In the genomic region with DNA sequence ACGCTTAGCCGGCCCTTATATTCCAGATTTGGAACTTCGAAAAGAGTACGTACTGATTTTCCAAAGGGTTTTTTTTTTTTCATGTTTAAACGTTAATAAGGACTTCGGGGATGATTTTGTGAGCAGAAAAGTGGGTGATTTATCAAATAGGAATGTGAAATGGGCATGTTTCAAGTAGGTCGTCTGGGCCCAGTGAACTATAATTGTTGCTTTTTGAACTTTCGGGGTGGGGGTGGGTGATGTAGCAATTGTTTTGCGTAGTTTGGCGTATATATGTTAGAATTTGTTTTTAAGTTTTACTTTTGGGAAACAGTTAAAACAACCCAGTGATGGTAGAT, we compare ENCODE assay signal across 8 cellular contexts. TPM values are rescaled to one million over a fixed set of nuclear protein-coding genes. Genes with fewer than 3 reads are reported as not detected.
DNase-seq lines count a peak whose midpoint lies in the region; ATAC-seq, FAIRE-seq and TF ChIP-seq lines count a peak whose summit lies in the region.

No MANE protein-coding gene starts in this region.

- peaks cover 53% of the 10 kb centered on the region for H3K4me1 ChIP-seq in Karpas-422 (ENCODE audit: low read length)
- H3K4me1 ChIP-seq in naive thymus-derived CD4-positive, alpha-beta T cell (ENCODE audit: control insufficient read depth in 2 of 2, insufficient read depth in 2 of 2, low read length in 2 of 2): peaks cover 21 to 30% of the 10 kb centered on the region in 2 donors

- FAIRE-seq in urothelium cell line (lab: Jason Lieb, UNC): no peak

- TF ChIP-seq CTCF in AG09309 (IDR thresholded peaks at IDR 0.05; ENCODE audit: control insufficient read depth, insufficient read depth, low read depth, low read length, missing control alignments): no peak
- no peak for TF ChIP-seq CTCF in coronary artery (IDR thresholded peaks at IDR 0.05)
- TF ChIP-seq CTCF in GM10266 (IDR thresholded peaks at IDR 0.05; ENCODE audit: control insufficient read depth, insufficient read depth, low read depth, missing control alignments): no peak

- no peaks in the 10 kb centered on the region for H3K27me3 ChIP-seq in Karpas-422 (ENCODE audit: low read length)
- no peaks in the 10 kb centered on the region for H3K27me3 ChIP-seq in naive thymus-derived CD4-positive, alpha-beta T cell (ENCODE audit: control insufficient read depth in 2 of 2, insufficient read depth in 2 of 2, low read length in 2 of 2)

- no peaks in the 10 kb centered on the region for H3K9me3 ChIP-seq in Karpas-422 (ENCODE audit: low read length)
- H3K9me3 ChIP-seq in naive thymus-derived CD4-positive, alpha-beta T cell (ENCODE audit: control insufficient read depth in 2 of 3, low read length in 3 of 3): no peaks in the 10 kb centered on the region

- peaks cover 51 to 78% (median 65%) of the 10 kb centered on the region in 7 donors for H3K4me1 Mint-ChIP-seq in naive thymus-derived CD4-positive, alpha-beta T cell

- H3K9ac ChIP-seq in Karpas-422 (ENCODE audit: low read length): peak overlapping the region; percentile 96

- no peak for ATAC-seq in naive thymus-derived CD4-positive, alpha-beta T cell
- ATAC-seq in HG03354 (IDR thresholded peaks at IDR 0.05; ENCODE audit: poor library complexity, severe bottlenecking, unreplicated experiment) (no peak), GM18502 (IDR thresholded peaks at IDR 0.05; ENCODE audit: poor library complexity, unreplicated experiment) (no peak)

- H3K36me3 Mint-ChIP-seq in naive thymus-derived CD4-positive, alpha-beta T cell: peaks cover 0 to 36% (median 7%) of the 10 kb centered on the region in 5 donors

- peak overlapping the region; percentile 94 for H3K4me2 ChIP-seq in Karpas-422 (ENCODE audit: low read depth, low read length, poor library complexity, severe bottlenecking)

- H3K9me2 ChIP-seq in Karpas-422 (replicated peaks; ENCODE audit: insufficient read depth, low read length): no peaks in the 10 kb centered on the region

- H3K4me3 ChIP-seq in AG09309 (ENCODE audit: control insufficient read depth, low read depth, low read length) (peak overlapping the region; percentile 72), Karpas-422 (ENCODE audit: low read length) (peak overlapping the region; percentile 88), coronary artery (peak overlapping the region; percentile 91)
- peak overlapping the region; percentile 92 for H3K4me3 ChIP-seq in naive thymus-derived CD4-positive, alpha-beta T cell (ENCODE audit: low read length)

- peak overlapping the region; percentile 98 to 100 (median 100) for H3K27ac Mint-ChIP-seq in naive thymus-derived CD4-positive, alpha-beta T cell

- H3K27ac ChIP-seq in Karpas-422 (ENCODE audit: low read length) (peak overlapping the region; percentile 88), coronary artery (peak overlapping the region; percentile 98 to 100)
- peak overlapping the region; percentile 99 for H3K27ac ChIP-seq in naive thymus-derived CD4-positive, alpha-beta T cell (ENCODE audit: low read depth, low read length)

- H4K20me1 ChIP-seq in Karpas-422 (ENCODE audit: insufficient read depth, low read depth, low read length): peaks cover 52% of the 10 kb centered on the region

- H2AFZ ChIP-seq in Karpas-422 (ENCODE audit: low read length): no peak overlapping the region

- peaks cover 47% of the 10 kb centered on the region; the same call in 1 of the 2 replicates for H3K36me3 ChIP-seq in Karpas-422 (ENCODE audit: insufficient read depth, low read length)
- peaks cover 0 to 10% (median 0%) of the 10 kb centered on the region in 3 experiments for H3K36me3 ChIP-seq in naive thymus-derived CD4-positive, alpha-beta T cell (ENCODE audit: control insufficient read depth in 2 of 3, insufficient read depth in 3 of 3, low read length in 3 of 3)

- H3K27me3 Mint-ChIP-seq in naive thymus-derived CD4-positive, alpha-beta T cell: peaks cover 0 to 4% (median 0%) of the 10 kb centered on the region in 5 donors

- CTCF ChIA-PET in naive thymus-derived CD4-positive, alpha-beta T cell (lab: Charles Lee): interaction anchor here (0.9 to 1.4 kb wide), 4 partner anchors 15 to 120 kb away, joined by 3 to 5 read pairs (median 4); no protein-coding TSS in a partner anchor

- intact Hi-C loops in naive thymus-derived CD4-positive, alpha-beta T cell (cut with micrococcal nuclease): loop anchor here (1.0 to 10.0 kb wide), 10 partner anchors 15 to 792 kb away; a partner anchor contains a TSS

- peaks cover 0 to 6% (median 0%) of the 10 kb centered on the region in 11 donors for H3K9me3 Mint-ChIP-seq in naive thymus-derived CD4-positive, alpha-beta T cell

- POLR2A ChIA-PET in naive thymus-derived CD4-positive, alpha-beta T cell (lab: Charles Lee): interaction anchor here (0.6 to 6.0 kb wide), 15 partner anchors 9 to 569 kb away, joined by 3 to 54 read pairs (median 6); a partner anchor contains a TSS

- peak overlapping the region; percentile 94 to 100 (median 100) for H3K4me3 Mint-ChIP-seq in naive thymus-derived CD4-positive, alpha-beta T cell

- peaks cover 62% of the 10 kb centered on the region for H3K79me2 ChIP-seq in Karpas-422 (ENCODE audit: low read length)

- DNase-seq in AG09309 (ENCODE audit: low read depth) (peak; percentile 31), Karpas-422 (no peak), coronary artery (ENCODE audit: low spot score) (no peak), GM10266 (ENCODE audit: extremely low spot score) (no peak), urothelium cell line (ENCODE audit: low spot score) (no peak)
- DNase-seq in naive thymus-derived CD4-positive, alpha-beta T cell: peak in 2 of 9 donors; percentile 7 to 21

RNA-seq across cellular contexts. Expression of a gene that starts 0.3 kb away (rescaled TPM):
- 1.0 and 7.2 TPM in 2 replicates for total RNA-seq in Karpas-422 (2014; rRNA removed; shearing (Covaris generic); ENCODE audit: low replicate concordance)
- 1 to 10 TPM; 1.3 to 3.5 (median 1.9) TPM for total RNA-seq in naive thymus-derived CD4-positive, alpha-beta T cell
- polyA plus RNA-seq in naive thymus-derived CD4-positive, alpha-beta T cell: 1 to 10 TPM in 1 of 2 donors, under 1 TPM in 1; 0.72 to 1.3 TPM

RNA-seq across cellular contexts. Expression of a gene that starts 1.2 kb away (rescaled TPM):
- 24.1 and 38.1 TPM in 2 replicates for total RNA-seq in Karpas-422 (2014; rRNA removed; shearing (Covaris generic); ENCODE audit: low replicate concordance)
- 100 to 1,000 TPM; 125 to 190 (median 156) TPM for total RNA-seq in naive thymus-derived CD4-positive, alpha-beta T cell
- polyA plus RNA-seq in naive thymus-derived CD4-positive, alpha-beta T cell: 100 to 1,000 TPM; 148 to 182 TPM
